Comparison of ENCODE assay signal across 17 cellular contexts in the genomic region with DNA sequence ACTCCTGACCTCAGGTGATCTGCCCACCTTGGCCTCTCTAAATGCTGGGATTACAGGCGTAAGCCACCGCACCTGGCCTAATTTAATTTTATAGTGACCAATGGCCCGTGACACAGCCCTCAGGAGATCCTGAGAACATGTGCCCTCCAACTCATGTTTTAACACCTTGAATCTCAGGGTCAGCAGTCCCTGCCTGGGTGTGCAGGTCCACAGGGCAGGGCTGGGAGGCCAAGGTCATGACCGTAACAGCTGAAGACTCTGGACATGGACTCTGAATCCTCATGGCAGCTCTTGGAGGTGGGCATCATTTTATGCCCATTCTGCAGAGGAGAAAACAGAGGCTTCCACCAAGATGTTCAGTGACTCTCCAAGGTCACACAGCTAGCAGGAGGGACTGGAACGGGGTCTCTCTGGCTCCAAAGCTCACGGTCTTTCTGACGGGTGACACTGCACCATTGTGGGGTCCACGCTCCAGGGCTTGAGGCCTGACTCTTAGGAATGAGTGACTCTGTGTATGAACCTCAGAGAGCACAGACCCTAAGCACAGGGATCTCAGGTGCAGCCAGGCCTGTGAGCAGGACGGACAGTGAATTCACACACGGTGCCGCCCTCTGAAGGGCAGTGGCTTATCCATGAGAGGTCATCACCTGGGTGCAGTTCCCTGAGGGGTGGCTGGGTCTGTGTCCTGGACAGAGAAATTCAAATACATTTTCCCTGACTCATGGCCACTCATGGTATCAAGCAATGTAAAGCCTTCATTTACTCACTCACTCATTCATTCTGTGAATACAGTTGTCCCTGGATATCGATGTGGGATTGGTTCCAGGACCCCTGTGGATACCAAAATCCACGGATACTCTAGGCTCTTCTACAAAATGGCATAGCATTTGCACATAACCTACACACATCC. TPM values are rescaled to one million over a fixed set of nuclear protein-coding genes. Genes with fewer than 3 reads are reported as not detected.
DNase-seq lines count a peak whose midpoint lies in the region; ATAC-seq and TF ChIP-seq lines count a peak whose summit lies in the region.
"Had no signal": no experiment of that assay in that cellular context is flagged by ENCODE, and none has a peak within 500 bp of the region (broad histone marks: within the 10 kb centered on the region; RNA-seq: fewer than 3 reads in every experiment).

No MANE protein-coding gene starts in this region.

- peak; percentile 19 for DNase-seq in ELR (ENCODE audit: low read depth)
- DNase-seq in H7: peak; percentile 39
- DNase-seq in PC-3: peak; percentile 6
- no peak for DNase-seq in neuronal stem cell (ENCODE audit: low spot score)
- no peak for DNase-seq in SKM-1 (lab: John Stamatoyannopoulos, UW; ENCODE audit: unreplicated experiment)
- DNase-seq in G401 (ENCODE audit: low spot score): no peak
- DNase-seq: C1 segment of cervical spinal cord; Calu3; CD4-positive, alpha-beta memory T cell; COR-L47; DMS53; DMS79 treated with DMSO at 0.1 percent for 48 hours; GDM1; GOT3 had no signal

- H3K27ac ChIP-seq in PC-3 (ENCODE audit: low read length) (no peak overlapping the region), neuronal stem cell (replicated peaks; ENCODE audit: low read length) (no peak overlapping the region)

- no peak overlapping the region for H3K18ac ChIP-seq in neuronal stem cell (ENCODE audit: low read length)

- H2AK5ac ChIP-seq in neuronal stem cell (ENCODE audit: low read depth, low read length): peak overlapping the region; percentile 37

- H3K14ac ChIP-seq in neuronal stem cell (ENCODE audit: low read length): no peak overlapping the region

- no peaks in the 10 kb centered on the region for H3K9me3 ChIP-seq in PC-3 (ENCODE audit: low read length)
- H3K9me3 ChIP-seq in neuronal stem cell (replicated peaks in 1 of 2; ENCODE audit: control insufficient read depth in 2 of 2, insufficient read depth in 1 of 2, low read depth in 1 of 2, low read length in 2 of 2): no peaks in the 10 kb centered on the region

- H3K4me3 ChIP-seq in H7 (ENCODE audit: insufficient read depth, low read depth, low read length) (no peak overlapping the region), PC-3 (ENCODE audit: low read length) (no peak overlapping the region), neuronal stem cell (ENCODE audit: low read length in 2 of 2) (no peak overlapping the region)
- H3K4me3 ChIP-seq: GM12878 had no signal

- no peak for TF ChIP-seq CTCF in PC-3 (conservative IDR thresholded peaks at IDR 0.05; ENCODE audit: low read depth, low read length)

- no peak overlapping the region for H2BK120ac ChIP-seq in neuronal stem cell (ENCODE audit: low read depth, low read length)

- H3K23ac ChIP-seq in neuronal stem cell (ENCODE audit: low read depth, low read length, poor library complexity): peak overlapping the region; percentile 82

- intact Hi-C loops in PC-3 (cut with micrococcal nuclease): no loop called here

- no peak overlapping the region for H3K9ac ChIP-seq in PC-3 (ENCODE audit: low read length)
- peak overlapping the region; percentile 14 for H3K9ac ChIP-seq in neuronal stem cell (ENCODE audit: low read depth, low read length, poor library complexity)

- no CpG with 5 or more reads among the region's 13 CpGs for WGBS in neuronal stem cell (ENCODE audit: extremely low coverage in 2 of 2, insufficient read length in 2 of 2, insufficient replicate concordance in 1 of 2), 2 donors

- no peaks in the 10 kb centered on the region for H3K9me2 ChIP-seq in PC-3 (replicated peaks; ENCODE audit: low read length)

- BruUV-seq in PC-3 (replicated peaks; lab: Mats Ljungman, UMichigan): no TSS peak

- H3K79me2 ChIP-seq in PC-3 (ENCODE audit: low read length): no peaks in the 10 kb centered on the region

- CTCF ChIA-PET in PC-3 (lab: Charles Lee): no interaction called here

- H2BK15ac ChIP-seq in neuronal stem cell (ENCODE audit: low read length): no peak overlapping the region

- H3K79me1 ChIP-seq in neuronal stem cell (ENCODE audit: low read depth, low read length): no peaks in the 10 kb centered on the region

- H4K8ac ChIP-seq in neuronal stem cell (ENCODE audit: low read depth, low read length): no peak overlapping the region

- H2BK5ac ChIP-seq in neuronal stem cell (ENCODE audit: low read length): no peak overlapping the region

- no peaks in the 10 kb centered on the region for H3F3A ChIP-seq in PC-3 (ENCODE audit: low read length, unreplicated experiment)

- no peak overlapping the region for H4K91ac ChIP-seq in neuronal stem cell (ENCODE audit: low read depth, low read length, poor library complexity)

- no peaks in the 10 kb centered on the region for H4K20me1 ChIP-seq in PC-3 (ENCODE audit: low read length)

- H3K4ac ChIP-seq in neuronal stem cell (ENCODE audit: low read length): no peak overlapping the region

- H2AFZ ChIP-seq in PC-3 (ENCODE audit: low read length) (no peak overlapping the region), neuronal stem cell (ENCODE audit: low read length) (no peak overlapping the region)

- H3K4me1 ChIP-seq in PC-3 (ENCODE audit: insufficient read depth, low read length) (no peaks in the 10 kb centered on the region), neuronal stem cell (ENCODE audit: control insufficient read depth in 2 of 2, insufficient read depth in 1 of 2, low read depth in 1 of 2, low read length in 2 of 2) (peaks cover 4 to 23% of the 10 kb centered on the region in 2 donors)

- no peak overlapping the region for H3K4me2 ChIP-seq in PC-3 (ENCODE audit: low read length)
- no peak overlapping the region for H3K4me2 ChIP-seq in neuronal stem cell (ENCODE audit: insufficient read depth, low read length, poor library complexity, severe bottlenecking)

- in situ Hi-C loops in G401 (cut with HindIII; ENCODE audit: low sequenced_read_pairs): no loop called here

- H3K27me3 ChIP-seq in H7 (ENCODE audit: control insufficient read depth, insufficient read depth, low read length) (no peaks in the 10 kb centered on the region), PC-3 (ENCODE audit: low read length) (no peaks in the 10 kb centered on the region), neuronal stem cell (ENCODE audit: control insufficient read depth in 3 of 3, insufficient read depth in 3 of 3, low read depth in 1 of 3, low read length in 3 of 3) (peaks cover 0 to 13% (median 0%) of the 10 kb centered on the region in 3 experiments)

- no peak overlapping the region for H2BK12ac ChIP-seq in neuronal stem cell (ENCODE audit: low read length)

- POLR2A ChIA-PET in PC-3 (lab: Charles Lee; ENCODE audit: unreplicated experiment): no interaction called here

- H3K36me3 ChIP-seq in H7 (replicated peaks; ENCODE audit: control insufficient read depth, insufficient read depth, low read length) (no peaks in the 10 kb centered on the region), PC-3 (ENCODE audit: low read depth, low read length) (no peaks in the 10 kb centered on the region), neuronal stem cell (replicated peaks in 1 of 2; ENCODE audit: control insufficient read depth in 2 of 2, insufficient read depth in 2 of 2, low read length in 2 of 2) (no peaks in the 10 kb centered on the region)

- ATAC-seq in PC-3 (no peak), GM19467 (IDR thresholded peaks at IDR 0.05; ENCODE audit: unreplicated experiment) (no peak)
- ATAC-seq: GM12878, HCT116 had no signal

RNA-seq across cellular contexts. Expression of gene LAMC3, which starts 32.8 kb away (rescaled TPM):
- 84.9 and 91.8 TPM in 2 replicates for total RNA-seq in H7 (2014; rRNA removed; shearing (Covaris generic))
- 4.6 and 6.0 TPM in 2 replicates for total RNA-seq in PC-3 (2014; rRNA removed)
- 0.03 TPM for polyA plus RNA-seq in neuronal stem cell (2013, experiment 1 of 2)
- 0.07 TPM for polyA plus RNA-seq in neuronal stem cell (2013, experiment 2 of 2)
- total RNA-seq in G401 (2014; rRNA removed; shearing (Covaris generic)): 1.8 and 3.3 TPM in 2 replicates
- total RNA-seq: Calu3 had no signal
- polyA plus RNA-seq: CD4-positive, alpha-beta memory T cell; GM12878 had no signal

RNA-seq across cellular contexts. Expression of gene FIBCD1, which starts 37.1 kb away (rescaled TPM):
- total RNA-seq in H7 (2014; rRNA removed; shearing (Covaris generic)): 6.1 and 6.2 TPM in 2 replicates
- 7.5 and 8.9 TPM in 2 replicates for total RNA-seq in PC-3 (2014; rRNA removed)
- polyA plus RNA-seq in neuronal stem cell (2013, experiment 1 of 2): 0.82 TPM
- polyA plus RNA-seq in neuronal stem cell (2013, experiment 2 of 2): 0.89 TPM
- 2.4 and 2.6 TPM in 2 replicates for total RNA-seq in G401 (2014; rRNA removed; shearing (Covaris generic))
- total RNA-seq: CD4-positive, alpha-beta memory T cell had no signal
- polyA plus RNA-seq: CD4-positive, alpha-beta memory T cell had no signal

Comparison
In these comparisons a context has a peak if more than half of its experiments do, and no peak if none do; other contexts are left out.
1. DNase-seq: peak in ELR (single experiment), H7 (single experiment) and PC-3 (single experiment); none in neuronal stem cell (single experiment), SKM-1 (single experiment) and G401 (single experiment).
2. RNA of gene LAMC3, which starts 32.8 kb away (total RNA-seq): 84.9 to 91.8 TPM in H7; 4.6 to 6.0 TPM in PC-3 and 1.8 to 3.3 TPM in G401; every median in the first group is over 10 times any median in the second.